Comparison of ENCODE assay signal across 11 cellular contexts in genomic region chr10:21524131-21524525, GRCh38. TPM values are rescaled to one million over a fixed set of nuclear protein-coding genes. Genes with fewer than 3 reads are reported as not detected.
DNase-seq lines count a peak whose midpoint lies in the region; ATAC-seq and TF ChIP-seq lines count a peak whose summit lies in the region.
"Had no signal": no experiment of that assay in that cellular context is flagged by ENCODE, and none has a peak within 500 bp of the region (broad histone marks: within the 10 kb centered on the region; RNA-seq: fewer than 3 reads in every experiment).

No MANE protein-coding gene starts in this region.

- ATAC-seq in heart left ventricle: no peak
- no peak for ATAC-seq in Right ventricle myocardium inferior
- ATAC-seq in GM18867 (IDR thresholded peaks at IDR 0.05; ENCODE audit: unreplicated experiment): no peak
- ATAC-seq: activated T-helper 17 cell treated with anti-CD3 and anti-CD28 coated beads, Interleukin-2, amount 50 U/mL, for 72 hours had no signal

- H3K27ac Mint-ChIP-seq in nephron: peak overlapping the region; percentile 99
- H3K27ac Mint-ChIP-seq: stimulated activated naive CD8-positive, alpha-beta T cell treated with anti-CD3 and anti-CD28 coated beads, Interleukin-15, Interleukin-2, amounts not matched to agents 100 ng/mL and 50 ng/mL, for 24 hours had no signal

- H3K27ac ChIP-seq in heart left ventricle (peak overlapping the region; percentile 1 to 99 (median 98)), dorsolateral prefrontal cortex (peak overlapping the region in 51 of 59 donors; percentile 28 to 100 (median 99)), uterus (peak overlapping the region; percentile 99 to 100)
- H3K27ac ChIP-seq: BLaER1 had no signal

- H3K36me3 Mint-ChIP-seq in nephron (ENCODE audit: low read depth): no peaks in the 10 kb centered on the region

- TF ChIP-seq POLR2A in heart left ventricle (IDR thresholded peaks at IDR 0.05) (no peak), uterus (IDR thresholded peaks at IDR 0.05) (no peak)

- H3K27me3 ChIP-seq in heart left ventricle: peaks cover 0 to 8% (median 0%) of the 10 kb centered on the region in 9 donors
- no peaks in the 10 kb centered on the region for H3K27me3 ChIP-seq in dorsolateral prefrontal cortex
- no peaks in the 10 kb centered on the region for H3K27me3 ChIP-seq in uterus

- H3K4me1 ChIP-seq in heart left ventricle: peaks cover 0 to 39% (median 16%) of the 10 kb centered on the region in 12 donors
- H3K4me1 ChIP-seq in uterus: no peaks in the 10 kb centered on the region
- H3K4me1 ChIP-seq: BLaER1 had no signal

- no peaks in the 10 kb centered on the region for H3K9me3 ChIP-seq in heart left ventricle
- no peaks in the 10 kb centered on the region for H3K9me3 ChIP-seq in uterus
- H3K9me3 ChIP-seq: BLaER1 had no signal

- TF ChIP-seq CTCF in heart left ventricle (IDR thresholded peaks at IDR 0.05): no peak
- TF ChIP-seq CTCF in dorsolateral prefrontal cortex (IDR thresholded peaks at IDR 0.05 in 54 of 56, conservative IDR thresholded peaks at IDR 0.05 in 2 of 56; ENCODE audit: low read depth in 1 of 56, partially characterized antibody in 56 of 56): no peak
- no peak for TF ChIP-seq CTCF in nephron (IDR thresholded peaks at IDR 0.05; ENCODE audit: unreplicated experiment in 3 of 3)
- no peak for TF ChIP-seq CTCF in uterus (IDR thresholded peaks at IDR 0.05)

- DNase-seq in heart left ventricle (no peak), Right ventricle myocardium inferior (ENCODE audit: missing footprints) (no peak), dorsolateral prefrontal cortex (no peak), uterus (no peak), NCI-H748 treated with DMSO at 0.1 percent for 48 hours (lab: John Stamatoyannopoulos, UW) (no peak), GM03348 (ENCODE audit: low spot score) (no peak)

- intact Hi-C loops in heart left ventricle (cut with DNase I) (loop anchor here in 2 of 10 donors (10.0 kb wide), 2 partner anchors 791 to 801 kb away; partner anchors contain the start of genes BMI1 (in 1 of the 2) and COMMD3 (in 1 of the 2)), Right ventricle myocardium inferior (cut with DNase I) (loop anchor here (10.0 kb wide), 2 partner anchors 629 to 801 kb away; partner anchors contain the start of genes BMI1 and NEBL), dorsolateral prefrontal cortex (cut with DNase I) (loop anchor here in 1 of 2 donors (2.0 kb wide), 1 partner anchor 729 kb away; no protein-coding TSS in a partner anchor), uterus (cut with DNase I; ENCODE audit: low total_unique reads) (loop anchor here (10.0 kb wide), 1 partner anchor 731 kb away; no protein-coding TSS in a partner anchor)

- no peaks in the 10 kb centered on the region for H3K9me3 Mint-ChIP-seq in nephron
- H3K9me3 Mint-ChIP-seq: activated T-helper 17 cell treated with anti-CD3 and anti-CD28 coated beads, Interleukin-2, amount 50 U/mL, for 72 hours; stimulated activated naive CD8-positive, alpha-beta T cell treated with anti-CD3 and anti-CD28 coated beads, Interleukin-15, Interleukin-2, amounts not matched to agents 100 ng/mL and 50 ng/mL, for 24 hours had no signal

- peaks cover 72% of the 10 kb centered on the region for H3K4me1 Mint-ChIP-seq in nephron

- H3K36me3 ChIP-seq in heart left ventricle (no peaks in the 10 kb centered on the region), uterus (no peaks in the 10 kb centered on the region)
- H3K36me3 ChIP-seq: BLaER1 had no signal

- H3K27me3 Mint-ChIP-seq in nephron (ENCODE audit: low read depth): peaks cover 7% of the 10 kb centered on the region

- peak overlapping the region in 8 of 12 donors; percentile 63 to 80 (median 72) for H3K4me3 ChIP-seq in heart left ventricle
- peak overlapping the region in 40 of 59 donors; percentile 4 to 89 (median 78) for H3K4me3 ChIP-seq in dorsolateral prefrontal cortex
- H3K4me3 ChIP-seq in uterus: peak overlapping the region in 1 of 2 donors; percentile 75
- H3K4me3 ChIP-seq: BLaER1 had no signal

- H3K4me3 Mint-ChIP-seq in nephron: peak overlapping the region; percentile 85 to 91 (median 88)

- 33 to 55% (median 44%) methylated on average over 7 of the region's 7 CpGs for WGBS in heart left ventricle, 4 donors

RNA-seq across cellular contexts. Expression of gene SKIDA1, which starts 1.4 kb away (rescaled TPM):
- 1 to 10 TPM; 2.3 to 5.4 (median 3.6) TPM for total RNA-seq in heart left ventricle
- under 1 TPM; 0.61 to 0.75 TPM for polyA plus RNA-seq in heart left ventricle
- total RNA-seq in Right ventricle myocardium inferior: 2.6 TPM
- total RNA-seq in dorsolateral prefrontal cortex: 1 to 10 TPM; 2.0 to 8.9 (median 4.4) TPM
- 1 to 10 TPM in 2 of 4 donors, under 1 TPM in 1, not detected in 1; 0.26 to 4.9 (median 1.6) TPM for total RNA-seq in uterus

RNA-seq across cellular contexts. Expression of gene MLLT10, which starts 9.9 kb away (rescaled TPM):
- total RNA-seq in heart left ventricle (10 to 100 TPM; 17.1 to 30.7 (median 25.2) TPM), Right ventricle myocardium inferior (18.3 TPM), dorsolateral prefrontal cortex (10 to 100 TPM; 35.4 to 78.5 (median 55.3) TPM), uterus (10 to 100 TPM; 34.1 to 71.2 (median 59.8) TPM)
- 10 to 100 TPM; 16.0 to 30.3 TPM for polyA plus RNA-seq in heart left ventricle
